In genomic region chr6:27479319-27480182, GRCh38 we compare ENCODE assay signal across 7 cellular contexts. TPM values are rescaled to one million over a fixed set of nuclear protein-coding genes. Genes with fewer than 3 reads are reported as not detected.
DNase-seq lines count a peak whose midpoint lies in the region; ATAC-seq, FAIRE-seq and TF ChIP-seq lines count a peak whose summit lies in the region.

No MANE protein-coding gene starts in this region.

- H3K27me3 ChIP-seq in astrocyte (ENCODE audit: insufficient read depth, low read length), result no peaks in the 10 kb centered on the region

- TF ChIP-seq POLR2A in GM18505 (IDR thresholded peaks at IDR 0.05; ENCODE audit: borderline replicate concordance, extremely low read depth, insufficient read depth, insufficient read length), result peak; percentile 44

- no peaks in the 10 kb centered on the region for H3K36me3 Mint-ChIP-seq in astrocyte (ENCODE audit: low read depth, unreplicated experiment)

- H3K4me1 Mint-ChIP-seq in astrocyte (ENCODE audit: low read depth, unreplicated experiment), result no peaks in the 10 kb centered on the region

- peak; percentile 77 for DNase-seq in NCI-H1694 (lab: John Stamatoyannopoulos, UW)
- DNase-seq in T-helper 22 cell (ENCODE audit: low read depth), result peak; percentile 53
- DNase-seq in astrocyte (ENCODE audit: low read depth), result peak; percentile 92
- peak in 48 of 51 donors; percentile 8 to 96 (median 54) for DNase-seq in hypothalamus (lab: John Stamatoyannopoulos, UW)
- peak; percentile 89 for DNase-seq in sciatic nerve (ENCODE audit: low spot score)

- no peaks in the 10 kb centered on the region for H3K79me2 ChIP-seq in astrocyte (ENCODE audit: insufficient read depth, low read length)

- H2AFZ ChIP-seq in astrocyte (ENCODE audit: low read depth, low read length), result peak overlapping the region; percentile 74

- no peak overlapping the region for H3K4me3 Mint-ChIP-seq in astrocyte (ENCODE audit: unreplicated experiment)

- H3K27ac Mint-ChIP-seq in astrocyte (ENCODE audit: unreplicated experiment), result no peak overlapping the region

- H3K27me3 Mint-ChIP-seq in astrocyte (ENCODE audit: low read depth, unreplicated experiment), result no peaks in the 10 kb centered on the region

- peak; percentile 90 for FAIRE-seq in astrocyte (lab: Jason Lieb, UNC)

- no peaks in the 10 kb centered on the region for H3K36me3 ChIP-seq in astrocyte (ENCODE audit: insufficient read depth, low read length)

- H3K9me3 ChIP-seq in astrocyte (ENCODE audit: insufficient read depth, low read depth, low read length), result no peaks in the 10 kb centered on the region

- no peaks in the 10 kb centered on the region for H3K4me1 ChIP-seq in astrocyte (ENCODE audit: insufficient read depth, low read length)

- no peaks in the 10 kb centered on the region for H3K9me3 Mint-ChIP-seq in astrocyte (ENCODE audit: unreplicated experiment)

- H3K9ac ChIP-seq in astrocyte (ENCODE audit: low read length), result peak overlapping the region; percentile 93

- TF ChIP-seq CTCF in astrocyte (IDR thresholded peaks at IDR 0.05; ENCODE audit: insufficient read depth, low read depth, low read length), result no peak

- peak overlapping the region; percentile 91 for H3K27ac ChIP-seq in astrocyte (ENCODE audit: low read depth, low read length)

- peak; percentile 64 for ATAC-seq in GM18505 (IDR thresholded peaks at IDR 0.05; ENCODE audit: unreplicated experiment)
- peak; percentile 46 for ATAC-seq in HG02884 (IDR thresholded peaks at IDR 0.05; ENCODE audit: unreplicated experiment)
- peak; percentile 97 for ATAC-seq in sciatic nerve

- peak overlapping the region; percentile 83 for H3K4me3 ChIP-seq in astrocyte (ENCODE audit: insufficient read depth, low read depth, low read length)

- intact Hi-C loops in sciatic nerve (cut with DNase I), result no loop called here

- H3K4me2 ChIP-seq in astrocyte (ENCODE audit: low read length), result peak overlapping the region; percentile 84

- no peaks in the 10 kb centered on the region for H4K20me1 ChIP-seq in astrocyte (ENCODE audit: insufficient read depth, low read length)

RNA-seq across cellular contexts. Expression of gene ZNF184, which starts 6.6 kb away (rescaled TPM):
- 5.1 and 5.7 TPM in 2 replicates for total RNA-seq in astrocyte
- total RNA-seq in sciatic nerve, result 10.6 TPM

Comparison
In these comparisons a context has a peak if more than half of its experiments do, and no peak if none do; other contexts are left out.
1. Peak in every context shown above with its lines: DNase-seq, ATAC-seq, H3K4me3 ChIP-seq and H3K27ac ChIP-seq.
2. ATAC-seq: peak in every context shown above with its lines; median percentile 97 in sciatic nerve; 64 in GM18505; 46 in HG02884.